ENCODE assay signal across 1 cellular context in the genomic region with DNA sequence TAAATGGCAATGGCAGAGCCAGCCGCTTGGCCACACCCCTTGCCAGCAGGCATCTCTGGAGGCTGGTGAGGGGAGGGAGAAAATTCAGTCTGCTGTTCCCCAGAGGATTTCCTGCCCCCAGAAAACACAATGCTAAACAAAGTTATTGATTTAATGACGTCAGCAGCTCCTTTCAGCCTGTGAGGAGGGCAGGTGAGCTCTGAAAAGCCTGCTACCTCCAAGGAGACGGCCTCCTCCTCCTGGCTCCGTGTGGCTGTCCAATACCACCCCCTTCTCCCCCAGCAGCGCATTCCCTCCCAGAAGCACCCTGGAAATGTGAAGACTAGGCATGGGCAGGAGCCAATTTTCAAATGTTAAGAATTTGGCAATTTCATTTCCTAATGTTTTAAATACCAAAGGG.
TF ChIP-seq lines count a peak whose summit lies in the region.

No MANE protein-coding gene starts in this region.

TF ChIP-seq in HEK293, 187 proteins besides CTCF, POLR2A, EP300 and RAD21 (continued from another document):
- TF ChIP-seq, protein P1, sequence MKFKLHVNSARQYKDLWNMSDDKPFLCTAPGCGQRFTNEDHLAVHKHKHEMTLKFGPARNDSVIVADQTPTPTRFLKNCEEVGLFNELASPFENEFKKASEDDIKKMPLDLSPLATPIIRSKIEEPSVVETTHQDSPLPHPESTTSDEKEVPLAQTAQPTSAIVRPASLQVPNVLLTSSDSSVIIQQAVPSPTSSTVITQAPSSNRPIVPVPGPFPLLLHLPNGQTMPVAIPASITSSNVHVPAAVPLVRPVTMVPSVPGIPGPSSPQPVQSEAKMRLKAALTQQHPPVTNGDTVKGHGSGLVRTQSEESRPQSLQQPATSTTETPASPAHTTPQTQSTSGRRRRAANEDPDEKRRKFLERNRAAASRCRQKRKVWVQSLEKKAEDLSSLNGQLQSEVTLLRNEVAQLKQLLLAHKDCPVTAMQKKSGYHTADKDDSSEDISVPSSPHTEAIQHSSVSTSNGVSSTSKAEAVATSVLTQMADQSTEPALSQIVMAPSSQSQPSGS (tag by site-specific recombination; IDR thresholded peaks at IDR 0.05; ENCODE audit: low read depth): peak; percentile 97
- TF ChIP-seq, protein P2, sequence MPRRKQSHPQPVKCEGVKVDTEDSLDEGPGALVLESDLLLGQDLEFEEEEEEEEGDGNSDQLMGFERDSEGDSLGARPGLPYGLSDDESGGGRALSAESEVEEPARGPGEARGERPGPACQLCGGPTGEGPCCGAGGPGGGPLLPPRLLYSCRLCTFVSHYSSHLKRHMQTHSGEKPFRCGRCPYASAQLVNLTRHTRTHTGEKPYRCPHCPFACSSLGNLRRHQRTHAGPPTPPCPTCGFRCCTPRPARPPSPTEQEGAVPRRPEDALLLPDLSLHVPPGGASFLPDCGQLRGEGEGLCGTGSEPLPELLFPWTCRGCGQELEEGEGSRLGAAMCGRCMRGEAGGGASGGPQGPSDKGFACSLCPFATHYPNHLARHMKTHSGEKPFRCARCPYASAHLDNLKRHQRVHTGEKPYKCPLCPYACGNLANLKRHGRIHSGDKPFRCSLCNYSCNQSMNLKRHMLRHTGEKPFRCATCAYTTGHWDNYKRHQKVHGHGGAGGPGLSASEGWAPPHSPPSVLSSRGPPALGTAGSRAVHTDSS (tag by site-specific recombination; IDR thresholded peaks at IDR 0.05): no peak
- TF ChIP-seq MEIS1 (CRISPR knock-in tag; IDR thresholded peaks at IDR 0.05; ENCODE audit: borderline replicate concordance) (no peak), KLF10 (tag by site-specific recombination; IDR thresholded peaks at IDR 0.05) (peak; percentile 94), ZNF76 (tag by site-specific recombination; IDR thresholded peaks at IDR 0.05; ENCODE audit: borderline replicate concordance, low read depth) (peak; percentile 59; the same call in 1 of the 2 replicates), ZBTB48 (tag by site-specific recombination; IDR thresholded peaks at IDR 0.05) (peak; percentile 66; the same call in 1 of the 2 replicates), TCF7L2 (IDR thresholded peaks at IDR 0.05; ENCODE audit: borderline replicate concordance, low read depth, low read length) (no peak), TRIM28 (IDR thresholded peaks at IDR 0.05; ENCODE audit: borderline replicate concordance, low read length) (no peak)
- TF ChIP-seq, protein P3, sequence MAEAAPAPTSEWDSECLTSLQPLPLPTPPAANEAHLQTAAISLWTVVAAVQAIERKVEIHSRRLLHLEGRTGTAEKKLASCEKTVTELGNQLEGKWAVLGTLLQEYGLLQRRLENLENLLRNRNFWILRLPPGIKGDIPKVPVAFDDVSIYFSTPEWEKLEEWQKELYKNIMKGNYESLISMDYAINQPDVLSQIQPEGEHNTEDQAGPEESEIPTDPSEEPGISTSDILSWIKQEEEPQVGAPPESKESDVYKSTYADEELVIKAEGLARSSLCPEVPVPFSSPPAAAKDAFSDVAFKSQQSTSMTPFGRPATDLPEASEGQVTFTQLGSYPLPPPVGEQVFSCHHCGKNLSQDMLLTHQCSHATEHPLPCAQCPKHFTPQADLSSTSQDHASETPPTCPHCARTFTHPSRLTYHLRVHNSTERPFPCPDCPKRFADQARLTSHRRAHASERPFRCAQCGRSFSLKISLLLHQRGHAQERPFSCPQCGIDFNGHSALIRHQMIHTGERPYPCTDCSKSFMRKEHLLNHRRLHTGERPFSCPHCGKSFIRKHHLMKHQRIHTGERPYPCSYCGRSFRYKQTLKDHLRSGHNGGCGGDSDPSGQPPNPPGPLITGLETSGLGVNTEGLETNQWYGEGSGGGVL (tag by site-specific recombination; IDR thresholded peaks at IDR 0.05): peak; percentile 95
- TF ChIP-seq, protein P4, sequence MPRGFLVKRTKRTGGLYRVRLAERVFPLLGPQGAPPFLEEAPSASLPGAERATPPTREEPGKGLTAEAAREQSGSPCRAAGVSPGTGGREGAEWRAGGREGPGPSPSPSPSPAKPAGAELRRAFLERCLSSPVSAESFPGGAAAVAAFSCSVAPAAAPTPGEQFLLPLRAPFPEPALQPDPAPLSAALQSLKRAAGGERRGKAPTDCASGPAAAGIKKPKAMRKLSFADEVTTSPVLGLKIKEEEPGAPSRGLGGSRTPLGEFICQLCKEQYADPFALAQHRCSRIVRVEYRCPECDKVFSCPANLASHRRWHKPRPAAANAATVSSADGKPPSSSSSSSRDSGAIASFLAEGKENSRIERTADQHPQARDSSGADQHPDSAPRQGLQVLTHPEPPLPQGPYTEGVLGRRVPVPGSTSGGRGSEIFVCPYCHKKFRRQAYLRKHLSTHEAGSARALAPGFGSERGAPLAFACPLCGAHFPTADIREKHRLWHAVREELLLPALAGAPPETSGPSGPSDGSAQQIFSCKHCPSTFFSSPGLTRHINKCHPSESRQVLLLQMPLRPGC (tag by site-specific recombination; IDR thresholded peaks at IDR 0.05): 0 out of 2 replicates have a peak, but pooled peaks have one; percentile 13
